In genomic region chr1:156212833-156213643, GRCh38 we compare ENCODE assay signal across 8 cellular contexts. TPM values are rescaled to one million over a fixed set of nuclear protein-coding genes. Genes with fewer than 3 reads are reported as not detected.
DNase-seq lines count a peak whose midpoint lies in the region; ATAC-seq and TF ChIP-seq lines count a peak whose summit lies in the region.

TSS of gene PMF1 (plus strand) at chr1:156213007. CDS start at chr1:156213016, 9 bp downstream.

- H3K4me1 ChIP-seq in smooth muscle cell (ENCODE audit: low read depth): peaks cover 10% of the 10 kb centered on the region

- no peaks in the 10 kb centered on the region for H3K9me3 ChIP-seq in smooth muscle cell (replicated peaks; ENCODE audit: low read depth)

- DNase-seq in AG08395 (ENCODE audit: low spot score): peak; percentile 100
- peak; percentile 100 for DNase-seq in NCI-H345 (lab: John Stamatoyannopoulos, UW)
- peak; percentile 92 for DNase-seq in activated B cell treated with CpG ODN at 0.5 μM for 24 hours
- peak; percentile 97 for DNase-seq in cardiac fibroblast (ENCODE audit: low read depth in 2 of 2)
- peak; percentile 100 for DNase-seq in iPS-NIHi7 (ENCODE audit: extremely low spot score)
- peak; percentile 95 for DNase-seq in smooth muscle cell (lab: John Stamatoyannopoulos, UW; ENCODE audit: unreplicated experiment)

- peaks cover 14% of the 10 kb centered on the region for H3F3A ChIP-seq in smooth muscle cell (ENCODE audit: low read depth)

- no peaks in the 10 kb centered on the region for H4K20me1 ChIP-seq in smooth muscle cell (ENCODE audit: low read depth)

- H3K27me3 ChIP-seq in smooth muscle cell (ENCODE audit: low read depth): no peaks in the 10 kb centered on the region

- peak within 1 kb of the TSS; percentile 95 for H3K4me2 ChIP-seq in smooth muscle cell

- H3K4me3 ChIP-seq in cardiac fibroblast (replicated peaks in 1 of 2; ENCODE audit: low read depth in 2 of 2, low read length in 2 of 2): peak within 1 kb of the TSS; percentile 77 to 90
- peak within 1 kb of the TSS; percentile 72 for H3K4me3 ChIP-seq in smooth muscle cell

- H3K4me3 Mint-ChIP-seq in activated B cell treated with CpG ODN at 0.5 μM for 24 hours: peak within 1 kb of the TSS; percentile 96

- TF ChIP-seq POLR2A in GM18951 (IDR thresholded peaks at IDR 0.05; ENCODE audit: extremely low read depth, insufficient read depth, insufficient read length): peak; percentile 76

- H3K27me3 Mint-ChIP-seq in activated B cell treated with CpG ODN at 0.5 μM for 24 hours: no peaks in the 10 kb centered on the region

- POLR2A ChIA-PET in activated B cell treated with CpG ODN at 0.5 μM for 24 hours (lab: Charles Lee): interaction anchor here (0.5 to 2.6 kb wide), 34 partner anchors 10 to 573 kb away, joined by 3 to 71 read pairs (median 4); partner anchors contain the start of genes ARHGEF2, KHDC4, MEX3A and MRPL24

- TF ChIP-seq CTCF in activated B cell treated with CpG ODN at 0.5 μM for 24 hours (IDR thresholded peaks at IDR 0.05): no peak
- TF ChIP-seq CTCF in cardiac fibroblast (IDR thresholded peaks at IDR 0.05; ENCODE audit: low read depth, low read length): no peak
- no peak for TF ChIP-seq CTCF in smooth muscle cell (IDR thresholded peaks at IDR 0.05; ENCODE audit: borderline replicate concordance, insufficient read depth, poor library complexity, severe bottlenecking)

- H3K36me3 Mint-ChIP-seq in activated B cell treated with CpG ODN at 0.5 μM for 24 hours (ENCODE audit: low read depth): peaks cover 51% of the 10 kb centered on the region

- peak within 1 kb of the TSS; percentile 92 for H2AFZ ChIP-seq in smooth muscle cell (ENCODE audit: low read depth)

- H3K4me1 Mint-ChIP-seq in activated B cell treated with CpG ODN at 0.5 μM for 24 hours: peaks cover 28% of the 10 kb centered on the region

- peak within 1 kb of the TSS; percentile 98 for H3K9ac ChIP-seq in smooth muscle cell (ENCODE audit: low read depth)

- peak within 1 kb of the TSS; percentile 97 for H3K27ac ChIP-seq in smooth muscle cell (ENCODE audit: low read depth)

- CTCF ChIA-PET in activated B cell treated with CpG ODN at 0.5 μM for 24 hours (lab: Charles Lee): interaction anchor here (0.7 to 3.1 kb wide), 6 partner anchors 11 to 67 kb away, joined by 3 to 26 read pairs (median 4); no protein-coding TSS in a partner anchor

- H3K79me2 ChIP-seq in smooth muscle cell (ENCODE audit: low read depth): peaks cover 33% of the 10 kb centered on the region

- peak within 1 kb of the TSS; percentile 98 for H3K27ac Mint-ChIP-seq in activated B cell treated with CpG ODN at 0.5 μM for 24 hours

- under 1% methylated on average over 61 of the region's 61 CpGs for WGBS in smooth muscle cell (ENCODE audit: low lambda C conversion rate)

- in situ Hi-C loops in GM18951 (cut with MboI; ENCODE audit: low sequenced_read_pairs, unreplicated experiment): no loop called here

- intact Hi-C loops in activated B cell treated with CpG ODN at 0.5 μM for 24 hours (cut with micrococcal nuclease): loop anchor here (1.0 to 5.0 kb wide), 4 partner anchors 19 to 116 kb away; partner anchors contain the start of genes SLC25A44, SMG5 and TMEM79

- peak; percentile 87 for ATAC-seq in HG03175 (IDR thresholded peaks at IDR 0.05; ENCODE audit: unreplicated experiment)
- ATAC-seq in activated B cell treated with CpG ODN at 0.5 μM for 24 hours (ENCODE audit: low read depth): peak; percentile 97

- H3K9me3 Mint-ChIP-seq in activated B cell treated with CpG ODN at 0.5 μM for 24 hours: no peaks in the 10 kb centered on the region

- H3K36me3 ChIP-seq in smooth muscle cell (ENCODE audit: low read depth): no peaks in the 10 kb centered on the region

RNA-seq across cellular contexts. Expression of gene PMF1, which starts in this region (rescaled TPM):
- total RNA-seq in activated B cell treated with CpG ODN at 0.5 μM for 24 hours (68.8 and 75.8 TPM in 2 replicates), smooth muscle cell (51.4 and 59.2 TPM in 2 replicates)
- 82.5 and 87.4 TPM in 2 replicates for polyA plus RNA-seq in smooth muscle cell

Comparison
In these comparisons a context has a peak if more than half of its experiments do, and no peak if none do; other contexts are left out.
1. Peak in every context shown above with its lines: DNase-seq, ATAC-seq, H3K4me3 ChIP-seq and H3K27ac ChIP-seq.